ENCODE assay signal across 8 cellular contexts in genomic region chr2:121647396-121647795, GRCh38. TPM values are rescaled to one million over a fixed set of nuclear protein-coding genes. Genes with fewer than 3 reads are reported as not detected.
DNase-seq lines count a peak whose midpoint lies in the region; ATAC-seq, FAIRE-seq and TF ChIP-seq lines count a peak whose summit lies in the region.

No MANE protein-coding gene starts in this region.

- H3K4me2 ChIP-seq in A549 (peak overlapping the region; percentile 86), GM23248 (ENCODE audit: unreplicated experiment) (peak overlapping the region; percentile 90), mesenchymal stem cell (ENCODE audit: low read length, poor library complexity, severe bottlenecking) (no peak overlapping the region)

- FAIRE-seq in A549 (lab: Jason Lieb, UNC) (no peak), small intestine (lab: Jason Lieb, UNC) (no peak)

- H3K36me3 ChIP-seq in GM23248 (ENCODE audit: low read depth) = no peaks in the 10 kb centered on the region
- H3K36me3 ChIP-seq in adipocyte (ENCODE audit: control insufficient read depth, insufficient read depth, low read length, severe bottlenecking) = peaks cover under 1% of the 10 kb centered on the region
- H3K36me3 ChIP-seq in mesenchymal stem cell (ENCODE audit: control insufficient read depth in 1 of 2, insufficient read depth in 2 of 2, low read depth in 1 of 2, low read length in 2 of 2) = peaks cover 0 to 2% of the 10 kb centered on the region in 2 experiments
- no peaks in the 10 kb centered on the region for H3K36me3 ChIP-seq in small intestine (ENCODE audit: control insufficient read depth in 2 of 2, insufficient read depth in 2 of 2, low read length in 2 of 2)
- no peaks in the 10 kb centered on the region for H3K36me3 ChIP-seq in adrenal gland (replicated peaks in 1 of 2)

- H3K23ac ChIP-seq in mesenchymal stem cell (ENCODE audit: low read length in 2 of 2) = no peak overlapping the region

- peaks cover 20% of the 10 kb centered on the region for H3K4me1 ChIP-seq in A549
- H3K4me1 ChIP-seq in GM23248 (ENCODE audit: insufficient read depth) = peaks cover 20% of the 10 kb centered on the region
- H3K4me1 ChIP-seq in adipocyte (ENCODE audit: control insufficient read depth, insufficient read depth, low read length) = peaks cover 31% of the 10 kb centered on the region
- peaks cover 3% of the 10 kb centered on the region for H3K4me1 ChIP-seq in mesenchymal stem cell (ENCODE audit: control insufficient read depth, insufficient read depth, low read depth, low read length)
- peaks cover 0 to 3% of the 10 kb centered on the region in 2 donors for H3K4me1 ChIP-seq in small intestine (ENCODE audit: control insufficient read depth in 2 of 2, insufficient read depth in 1 of 2, low read depth in 1 of 2, low read length in 1 of 2)
- peaks cover 20 to 66% of the 10 kb centered on the region in 2 donors for H3K4me1 ChIP-seq in adrenal gland (replicated peaks in 1 of 2)

- TF ChIP-seq POLR2A in A549 (IDR thresholded peaks at IDR 0.05; ENCODE audit: low read length) = no peak
- no peak for TF ChIP-seq POLR2A in adrenal gland (IDR thresholded peaks at IDR 0.05)

- no peak overlapping the region for H2BK120ac ChIP-seq in mesenchymal stem cell (ENCODE audit: low read depth, low read length)

- H2AFZ ChIP-seq in GM23248 = peak overlapping the region; percentile 2; the same call in 1 of the 2 replicates
- H2AFZ ChIP-seq in mesenchymal stem cell (ENCODE audit: low read depth, low read length) = no peak overlapping the region

- peak overlapping the region; percentile 98 for H3K9ac ChIP-seq in GM23248
- H3K9ac ChIP-seq in adipocyte (ENCODE audit: low read length) = peak overlapping the region; percentile 98
- peak overlapping the region; percentile 100 for H3K9ac ChIP-seq in mesenchymal stem cell (ENCODE audit: low read length)

- no peak overlapping the region for H3K18ac ChIP-seq in mesenchymal stem cell (ENCODE audit: low read depth in 1 of 2, low read length in 2 of 2)

- H3K9me2 ChIP-seq in GM23248 (ENCODE audit: insufficient read depth) = no peaks in the 10 kb centered on the region

- H4K8ac ChIP-seq in mesenchymal stem cell (ENCODE audit: low read length) = no peak overlapping the region

- CTCF ChIA-PET in A549 (lab: Yijun Ruan, JAX) = interaction anchor here (2.8 kb wide), 1 partner anchor 71 kb away, joined by 11 read pairs; no protein-coding TSS in a partner anchor

- H2AK5ac ChIP-seq in mesenchymal stem cell (ENCODE audit: low read length, severe bottlenecking) = no peak overlapping the region

- H3K79me1 ChIP-seq in mesenchymal stem cell (replicated peaks; ENCODE audit: low read length, poor library complexity, severe bottlenecking) = peaks cover 6% of the 10 kb centered on the region

- H3K14ac ChIP-seq in mesenchymal stem cell (ENCODE audit: low read length in 2 of 2) = no peak overlapping the region

- no peak overlapping the region for H2BK5ac ChIP-seq in mesenchymal stem cell (ENCODE audit: low read depth, low read length, poor library complexity, severe bottlenecking)

- H3K27me3 ChIP-seq in GM23248 (replicated peaks; ENCODE audit: insufficient read depth) = no peaks in the 10 kb centered on the region
- H3K27me3 ChIP-seq in adipocyte (replicated peaks; ENCODE audit: control insufficient read depth, insufficient read depth, low read length) = no peaks in the 10 kb centered on the region
- H3K27me3 ChIP-seq in mesenchymal stem cell (ENCODE audit: control insufficient read depth in 1 of 2, insufficient read depth in 1 of 2, low read length in 2 of 2) = no peaks in the 10 kb centered on the region
- H3K27me3 ChIP-seq in small intestine (ENCODE audit: control insufficient read depth in 2 of 2, insufficient read depth in 2 of 2, low read length in 2 of 2) = no peaks in the 10 kb centered on the region
- no peaks in the 10 kb centered on the region for H3K27me3 ChIP-seq in adrenal gland

- intact Hi-C loops in adrenal gland (cut with DNase I) = loop anchor here (5.0 to 10.0 kb wide), 2 partner anchors 113 to 115 kb away; partner anchors contain the start of gene RNU4ATAC (in 2 of the 2)

- no peak overlapping the region for H3K4ac ChIP-seq in mesenchymal stem cell (ENCODE audit: low read depth in 1 of 2, low read length in 2 of 2)

- H3F3A ChIP-seq in GM23248 (ENCODE audit: insufficient read depth) = peaks cover 10% of the 10 kb centered on the region

- 95% methylated on average over 1 of the region's 1 CpG for WGBS in A549 (ENCODE audit: missing lambda C conversion rate)
- 7 to 18% methylated on average over 1 of the region's 1 CpG for WGBS in GM23248 (ENCODE audit: low coverage in 1 of 2, low lambda C conversion rate in 2 of 2, missing lambda C conversion rate in 2 of 2), 2 experiments
- WGBS in mesenchymal stem cell = 79% methylated on average over 1 of the region's 1 CpG
- WGBS in small intestine, 3 donors = 71 to 97% (median 91%) methylated on average over 1 of the region's 1 CpG
- 40 to 63% (median 54%) methylated on average over 1 of the region's 1 CpG for WGBS in adrenal gland, 4 donors

- no peak overlapping the region for H4K91ac ChIP-seq in mesenchymal stem cell (ENCODE audit: low read length)

- peaks cover 93% of the 10 kb centered on the region for H3K79me2 ChIP-seq in GM23248 (ENCODE audit: insufficient read depth)

- POLR2A ChIA-PET in A549 (lab: Yijun Ruan, JAX) = no interaction called here

- no peak overlapping the region for H2BK12ac ChIP-seq in mesenchymal stem cell (ENCODE audit: low read length in 2 of 2)

- no peak for TF ChIP-seq CTCF in A549 (IDR thresholded peaks at IDR 0.05)
- no peak for TF ChIP-seq CTCF in adrenal gland (IDR thresholded peaks at IDR 0.05)

- no peaks in the 10 kb centered on the region for H3K9me3 ChIP-seq in A549
- H3K9me3 ChIP-seq in GM23248 (ENCODE audit: low read depth) = no peaks in the 10 kb centered on the region
- no peaks in the 10 kb centered on the region for H3K9me3 ChIP-seq in adipocyte (ENCODE audit: control insufficient read depth, low read length)
- no peaks in the 10 kb centered on the region for H3K9me3 ChIP-seq in mesenchymal stem cell (ENCODE audit: control insufficient read depth, low read length)
- H3K9me3 ChIP-seq in small intestine (ENCODE audit: control insufficient read depth, low read depth) = no peaks in the 10 kb centered on the region
- H3K9me3 ChIP-seq in adrenal gland (replicated peaks in 1 of 3) = no peaks in the 10 kb centered on the region

- no peak for TF ChIP-seq RAD21 in A549 (conservative IDR thresholded peaks at IDR 0.05 in 1 of 2, IDR thresholded peaks at IDR 0.05 in 1 of 2)

- H3K27ac ChIP-seq in A549 (no peak overlapping the region), GM23248 (peak overlapping the region; percentile 97), mesenchymal stem cell (ENCODE audit: low read length, poor library complexity, severe bottlenecking) (no peak overlapping the region), small intestine (ENCODE audit: low read depth in 1 of 2, low read length in 1 of 2) (no peak overlapping the region), adrenal gland (peak overlapping the region in 2 of 5 donors; percentile 92 to 97)

- ATAC-seq in A549 = no peak

- TF ChIP-seq EP300 in A549 (IDR thresholded peaks at IDR 0.05) = no peak

- no peak for DNase-seq in A549 (ENCODE audit: low read depth in 1 of 2, low spot score in 1 of 2)
- no peak for DNase-seq in GM23248
- DNase-seq in adipocyte (ENCODE audit: low read depth) = no peak
- no peak for DNase-seq in mesenchymal stem cell
- DNase-seq in small intestine = no peak
- DNase-seq in glomerular visceral epithelial cell (ENCODE audit: extremely low spot score) = no peak
- no peak for DNase-seq in adrenal gland
- no peak for DNase-seq in NCI-H1092 treated with DMSO at 0.1 percent for 48 hours (lab: John Stamatoyannopoulos, UW)

- in situ Hi-C loops in GM23248 (cut with MboI) = no loop called here

- no peaks in the 10 kb centered on the region for H4K20me1 ChIP-seq in GM23248 (ENCODE audit: insufficient read depth)

- no peak overlapping the region for H2BK15ac ChIP-seq in mesenchymal stem cell (ENCODE audit: low read depth, poor library complexity, severe bottlenecking)

- H3K4me3 ChIP-seq in A549 = no peak overlapping the region
- peak overlapping the region; percentile 95 for H3K4me3 ChIP-seq in GM23248
- H3K4me3 ChIP-seq in adipocyte (ENCODE audit: low read length) = peak overlapping the region; percentile 88
- H3K4me3 ChIP-seq in mesenchymal stem cell (ENCODE audit: insufficient read depth in 1 of 2, low read depth in 1 of 2, low read length in 2 of 2) = peak overlapping the region in 1 of 2 experiments; percentile 98
- no peak overlapping the region for H3K4me3 ChIP-seq in small intestine (ENCODE audit: low read depth in 1 of 2, low read length in 2 of 2)
- H3K4me3 ChIP-seq in adrenal gland = peak overlapping the region in 1 of 4 donors; percentile 82

TF ChIP-seq in A549, 52 proteins besides CTCF, POLR2A, EP300 and RAD21 (continues in another document):
- TF ChIP-seq HMGXB4 (CRISPR knock-in tag; IDR thresholded peaks at IDR 0.05; ENCODE audit: borderline replicate concordance) = no peak
- no peak for TF ChIP-seq HOXA7 (CRISPR knock-in tag; IDR thresholded peaks at IDR 0.05)
- TF ChIP-seq ZFP36 (IDR thresholded peaks at IDR 0.05; ENCODE audit: borderline replicate concordance, partially characterized antibody) = no peak
- no peak for TF ChIP-seq CEBPB (IDR thresholded peaks at IDR 0.05)

RNA-seq across cellular contexts. Expression of gene CLASP1, which starts 1.9 kb away (rescaled TPM):
- polyA plus RNA-seq in A549 (2011; rRNA removed) (11.7 and 26.5 TPM in 2 replicates), A549 (2017; fragmentation: RNase III; extraction: RNeasy Plus Mini Kit Qiagen cat#74134 plus additional on column Dnase treatment) (15.2 to 16.0 TPM (median 15.8 TPM) in 3 replicates), GM23248 (2016; fragmentation: Nextera tagmentation; extraction: Ambion mirVana) (17.0 and 20.1 TPM in 2 replicates), small intestine (10 to 100 TPM in 1 of 3 donors, 1 to 10 TPM in 2; 3.5 to 10.9 (median 6.3) TPM), adrenal gland (10 to 100 TPM; 14.9 to 24.3 (median 17.9) TPM)
- polyA plus RNA-seq in A549 (2012; cell fraction: cytosol; rRNA removed) = 4.6 and 5.7 TPM in 2 replicates
- polyA plus RNA-seq in A549 (2012; cell fraction: nucleus; rRNA removed) = 12.0 and 19.8 TPM in 2 replicates
- 61.6 and 63.7 TPM in 2 replicates for polyA minus RNA-seq in A549 (2011; rRNA and poly(A)+ RNA removed)
- total RNA-seq in GM23248 (2014; rRNA removed; shearing (Covaris generic)) = 37.4 and 41.0 TPM in 2 replicates
- polyA plus RNA-seq in mesenchymal stem cell (2013, experiment 1 of 2) = 15.0 TPM
- polyA plus RNA-seq in mesenchymal stem cell (2013, experiment 2 of 2) = 14.1 TPM
- 10 to 100 TPM; 38.4 to 65.5 (median 54.1) TPM for total RNA-seq in adrenal gland

Comparison
In these comparisons a context has a peak if more than half of its experiments do, and no peak if none do; other contexts are left out.
1. H3K4me3 ChIP-seq: peak in GM23248 (single experiment) and adipocyte (single experiment); none in A549 (single experiment) and small intestine (0 of 2).
2. Peak in every context shown above with its lines, with median percentiles within 50 percentile points of each other: H3K9ac ChIP-seq.